Comparison of ENCODE assay signal across 9 cellular contexts in genomic region chr2:38572167-38572566, GRCh38. TPM values are rescaled to one million over a fixed set of nuclear protein-coding genes. Genes with fewer than 3 reads are reported as not detected.
DNase-seq lines count a peak whose midpoint lies in the region; TF ChIP-seq lines count a peak whose summit lies in the region.
"Had no signal": no experiment of that assay in that cellular context is flagged by ENCODE, and none has a peak within 500 bp of the region (broad histone marks: within the 10 kb centered on the region; RNA-seq: fewer than 3 reads in every experiment).

No MANE protein-coding gene starts in this region.

- peaks cover 0 to 57% of the 10 kb centered on the region in 2 donors for H3K36me3 ChIP-seq in adrenal gland (replicated peaks in 1 of 2)
- peaks cover 5 to 72% of the 10 kb centered on the region in 2 experiments for H3K36me3 ChIP-seq in mesenchymal stem cell (ENCODE audit: control insufficient read depth in 1 of 2, insufficient read depth in 2 of 2, low read depth in 1 of 2, low read length in 2 of 2)
- no peaks in the 10 kb centered on the region for H3K36me3 ChIP-seq in hepatocyte (replicated peaks; ENCODE audit: insufficient read depth, low read depth)

- H3K79me2 ChIP-seq in hepatocyte: peaks cover 10% of the 10 kb centered on the region

- H2BK12ac ChIP-seq in mesenchymal stem cell (ENCODE audit: low read length in 2 of 2): no peak overlapping the region

- peaks cover 9% of the 10 kb centered on the region for H3K79me1 ChIP-seq in mesenchymal stem cell (replicated peaks; ENCODE audit: low read length, poor library complexity, severe bottlenecking)

- H4K8ac ChIP-seq in mesenchymal stem cell (ENCODE audit: low read length): no peak overlapping the region

- H3K4me2 ChIP-seq in mesenchymal stem cell (ENCODE audit: low read length, poor library complexity, severe bottlenecking): no peak overlapping the region
- H3K4me2 ChIP-seq in hepatocyte: no peak overlapping the region

- H3K27ac ChIP-seq in adrenal gland (no peak overlapping the region), mesenchymal stem cell (ENCODE audit: low read length, poor library complexity, severe bottlenecking) (no peak overlapping the region), hepatocyte (no peak overlapping the region)

- no peak overlapping the region for H3K14ac ChIP-seq in mesenchymal stem cell (ENCODE audit: low read length in 2 of 2)

- no peak overlapping the region for H3K27ac Mint-ChIP-seq in endothelial cell (ENCODE audit: unreplicated experiment)

- intact Hi-C loops in adrenal gland (cut with DNase I): no loop called here

- H3K27me3 Mint-ChIP-seq in endothelial cell (ENCODE audit: unreplicated experiment): no peaks in the 10 kb centered on the region

- H3K4me1 Mint-ChIP-seq in endothelial cell (ENCODE audit: unreplicated experiment): no peaks in the 10 kb centered on the region

- H2BK5ac ChIP-seq in mesenchymal stem cell (ENCODE audit: low read depth, low read length, poor library complexity, severe bottlenecking): no peak overlapping the region

- peaks cover 0 to 11% of the 10 kb centered on the region in 2 donors for H3K4me1 ChIP-seq in adrenal gland (replicated peaks in 1 of 2)
- peaks cover 1% of the 10 kb centered on the region for H3K4me1 ChIP-seq in mesenchymal stem cell (ENCODE audit: control insufficient read depth, insufficient read depth, low read depth, low read length)
- H3K4me1 ChIP-seq in hepatocyte (ENCODE audit: insufficient read depth): no peaks in the 10 kb centered on the region

- no peak overlapping the region for H2BK120ac ChIP-seq in mesenchymal stem cell (ENCODE audit: low read depth, low read length)

- H3K4me3 ChIP-seq in adrenal gland (no peak overlapping the region), mesenchymal stem cell (ENCODE audit: insufficient read depth in 1 of 2, low read depth in 1 of 2, low read length in 2 of 2) (no peak overlapping the region), hepatocyte (no peak overlapping the region)

- TF ChIP-seq CTCF in adrenal gland (IDR thresholded peaks at IDR 0.05): no peak
- TF ChIP-seq CTCF in hepatocyte (IDR thresholded peaks at IDR 0.05; ENCODE audit: poor library complexity): no peak
- TF ChIP-seq CTCF in endothelial cell (IDR thresholded peaks at IDR 0.05; ENCODE audit: unreplicated experiment): no peak

- no peak overlapping the region for H3K4me3 Mint-ChIP-seq in endothelial cell (ENCODE audit: unreplicated experiment)

- no peaks in the 10 kb centered on the region for H4K20me1 ChIP-seq in hepatocyte (ENCODE audit: insufficient read depth, poor library complexity, severe bottlenecking)

- no peak overlapping the region for H2BK15ac ChIP-seq in mesenchymal stem cell (ENCODE audit: low read depth, poor library complexity, severe bottlenecking)

- H3K9me2 ChIP-seq in hepatocyte (replicated peaks; ENCODE audit: insufficient read depth): no peaks in the 10 kb centered on the region

- H3K27me3 ChIP-seq in adrenal gland (no peaks in the 10 kb centered on the region), mesenchymal stem cell (ENCODE audit: control insufficient read depth in 1 of 2, insufficient read depth in 1 of 2, low read length in 2 of 2) (no peaks in the 10 kb centered on the region), hepatocyte (no peaks in the 10 kb centered on the region)

- DNase-seq in AG20443 (ENCODE audit: low spot score) (peak; percentile 42), HCEC 1CT (peak; percentile 69), adrenal gland (peak in 5 of 7 donors; percentile 30 to 71 (median 61)), mesenchymal stem cell (peak; percentile 43), hepatocyte (ENCODE audit: low spot score) (no peak), T-helper 9 cell (no peak), endothelial cell (ENCODE audit: low spot score) (no peak), HT-29 (ENCODE audit: low spot score) (no peak)
- DNase-seq: GOT3 had no signal

- peaks cover 7% of the 10 kb centered on the region for H3K36me3 Mint-ChIP-seq in endothelial cell (ENCODE audit: low read depth, unreplicated experiment)

- H3K23ac ChIP-seq in mesenchymal stem cell (ENCODE audit: low read length in 2 of 2): no peak overlapping the region

- H3K18ac ChIP-seq in mesenchymal stem cell (ENCODE audit: low read depth in 1 of 2, low read length in 2 of 2): no peak overlapping the region

- H3K9me3 Mint-ChIP-seq in endothelial cell (ENCODE audit: unreplicated experiment): no peaks in the 10 kb centered on the region

- no peak overlapping the region for H2AK5ac ChIP-seq in mesenchymal stem cell (ENCODE audit: low read length, severe bottlenecking)

- no peak overlapping the region for H4K91ac ChIP-seq in mesenchymal stem cell (ENCODE audit: low read length)

- WGBS in adrenal gland, 4 donors: 18 to 39% (median 27%) methylated on average over 1 of the region's 1 CpG
- WGBS in mesenchymal stem cell: 92% methylated on average over 1 of the region's 1 CpG
- WGBS in hepatocyte (ENCODE audit: low lambda C conversion rate, missing lambda C conversion rate): 93% methylated on average over 1 of the region's 1 CpG

- H3K9me3 ChIP-seq in adrenal gland (replicated peaks in 1 of 3) (no peaks in the 10 kb centered on the region), mesenchymal stem cell (ENCODE audit: control insufficient read depth, low read length) (no peaks in the 10 kb centered on the region), hepatocyte (ENCODE audit: low read depth) (no peaks in the 10 kb centered on the region)

- H2AFZ ChIP-seq in mesenchymal stem cell (ENCODE audit: low read depth, low read length) (no peak overlapping the region), hepatocyte (no peak overlapping the region)

- peak overlapping the region; percentile 50 for H3K9ac ChIP-seq in mesenchymal stem cell (ENCODE audit: low read length)

- no peak overlapping the region for H3K4ac ChIP-seq in mesenchymal stem cell (ENCODE audit: low read depth in 1 of 2, low read length in 2 of 2)

- TF ChIP-seq POLR2A in adrenal gland (IDR thresholded peaks at IDR 0.05): no peak

RNA-seq across cellular contexts. Expression of gene HNRNPLL, which starts 30.6 kb away (rescaled TPM):
- total RNA-seq in adrenal gland: 10 to 100 TPM; 24.5 to 75.2 (median 60.9) TPM
- 10 to 100 TPM; 19.5 to 25.8 (median 20.5) TPM for polyA plus RNA-seq in adrenal gland
- polyA plus RNA-seq in mesenchymal stem cell (2013, experiment 1 of 2): 23.5 TPM
- polyA plus RNA-seq in mesenchymal stem cell (2013, experiment 2 of 2): 24.4 TPM
- total RNA-seq in hepatocyte: 38.7 and 55.7 TPM in 2 replicates
- 37.6 and 55.5 TPM in 2 replicates for polyA plus RNA-seq in hepatocyte
- 57.1 TPM for total RNA-seq in endothelial cell (ENCODE audit: unreplicated experiment)
- 24.7 and 32.4 TPM in 2 replicates for total RNA-seq in HT-29 (2014; rRNA removed; shearing (Covaris generic))

Comparison
In these comparisons a context has a peak if more than half of its experiments do, and no peak if none do; other contexts are left out.
1. DNase-seq: peak in AG20443 (single experiment), HCEC 1CT (single experiment), adrenal gland (5 of 7) and mesenchymal stem cell (single experiment); none in hepatocyte (single experiment), T-helper 9 cell (single experiment), endothelial cell (single experiment) and HT-29 (single experiment).